Comparison of ENCODE assay signal across 9 cellular contexts in genomic region chr17:45129940-45130639, GRCh38. TPM values are rescaled to one million over a fixed set of nuclear protein-coding genes. Genes with fewer than 3 reads are reported as not detected.
DNase-seq lines count a peak whose midpoint lies in the region; ATAC-seq and TF ChIP-seq lines count a peak whose summit lies in the region.
"Had no signal": no experiment of that assay in that cellular context is flagged by ENCODE, and none has a peak within 500 bp of the region (broad histone marks: within the 10 kb centered on the region; RNA-seq: fewer than 3 reads in every experiment).

No MANE protein-coding gene starts in this region.

- H3K27ac Mint-ChIP-seq in mesothelial cell of epicardium (no peak overlapping the region), type B pancreatic cell (peak overlapping the region; percentile 62)
- no peak overlapping the region for H3K27ac Mint-ChIP-seq in activated CD8-positive, alpha-beta memory T cell treated with anti-CD3 and anti-CD28 coated beads, Interleukin-2, amount 10 ng/mL, durations not matched to agents 7 days and 5 days

- peak overlapping the region; percentile 64 to 77 for H3K9ac ChIP-seq in colonic mucosa (ENCODE audit: low read depth in 2 of 2, low read length in 2 of 2)

- H3K4me1 ChIP-seq in colonic mucosa: peaks cover 15% of the 10 kb centered on the region

- CTCF ChIA-PET in activated CD8-positive, alpha-beta memory T cell treated with anti-CD3 and anti-CD28 coated beads, Interleukin-2, amount 10 ng/mL, durations not matched to agents 7 days and 5 days (lab: Charles Lee): interaction anchor here (1.0 to 11.4 kb wide), 3 partner anchors 9 to 91 kb away, joined by 3 to 401 read pairs (median 4); no protein-coding TSS in a partner anchor

- peak overlapping the region; percentile 89 for H3K27ac ChIP-seq in colonic mucosa

- peak; percentile 59 for DNase-seq in activated effector memory CD4-positive, alpha-beta T cell treated with anti-CD3 and anti-CD28 coated beads, Interleukin-2, amount 50 U/mL, for 16 hours
- no peak for DNase-seq in activated effector memory CD4-positive, alpha-beta T cell treated with Interleukin-2 at 50 U/mL for 16 hours
- DNase-seq in colonic mucosa (peak; percentile 85), mesothelial cell of epicardium (ENCODE audit: low spot score in 2 of 2, unreplicated experiment in 2 of 2) (no peak), type B pancreatic cell (ENCODE audit: extremely low spot score, unreplicated experiment) (no peak), MG63 (no peak), NCI-H748 treated with DMSO at 0.1 percent for 48 hours (lab: John Stamatoyannopoulos, UW) (no peak)
- DNase-seq in activated CD8-positive, alpha-beta memory T cell treated with anti-CD3 and anti-CD28 coated beads, Interleukin-2, amount 10 ng/mL, durations not matched to agents 7 days and 5 days: no peak
- DNase-seq: T-helper 9 cell had no signal

- no peaks in the 10 kb centered on the region for H3K9me3 Mint-ChIP-seq in mesothelial cell of epicardium
- H3K9me3 Mint-ChIP-seq in type B pancreatic cell: no peaks in the 10 kb centered on the region
- H3K9me3 Mint-ChIP-seq in activated CD8-positive, alpha-beta memory T cell treated with anti-CD3 and anti-CD28 coated beads, Interleukin-2, amount 10 ng/mL, durations not matched to agents 7 days and 5 days (ENCODE audit: low read depth): no peaks in the 10 kb centered on the region

- no peak for ATAC-seq in activated CD8-positive, alpha-beta memory T cell treated with anti-CD3 and anti-CD28 coated beads, Interleukin-2, amount 10 ng/mL, durations not matched to agents 7 days and 5 days

- H3K36me3 Mint-ChIP-seq in mesothelial cell of epicardium: no peaks in the 10 kb centered on the region
- H3K36me3 Mint-ChIP-seq in type B pancreatic cell: peaks cover under 1% of the 10 kb centered on the region
- H3K36me3 Mint-ChIP-seq in activated CD8-positive, alpha-beta memory T cell treated with anti-CD3 and anti-CD28 coated beads, Interleukin-2, amount 10 ng/mL, durations not matched to agents 7 days and 5 days: no peaks in the 10 kb centered on the region

- TF ChIP-seq CTCF in colonic mucosa (IDR thresholded peaks at IDR 0.05): no peak
- TF ChIP-seq CTCF in mesothelial cell of epicardium (IDR thresholded peaks at IDR 0.05; ENCODE audit: unreplicated experiment): no peak
- TF ChIP-seq CTCF in type B pancreatic cell (conservative IDR thresholded peaks at IDR 0.05): no peak

- H3K27me3 Mint-ChIP-seq in mesothelial cell of epicardium (ENCODE audit: low read depth) (no peaks in the 10 kb centered on the region), type B pancreatic cell (no peaks in the 10 kb centered on the region)
- H3K27me3 Mint-ChIP-seq in activated CD8-positive, alpha-beta memory T cell treated with anti-CD3 and anti-CD28 coated beads, Interleukin-2, amount 10 ng/mL, durations not matched to agents 7 days and 5 days: peaks cover 9% of the 10 kb centered on the region

- H3K4me3 Mint-ChIP-seq in mesothelial cell of epicardium (peak overlapping the region; percentile 81), type B pancreatic cell (peak overlapping the region; percentile 79)
- H3K4me3 Mint-ChIP-seq in activated CD8-positive, alpha-beta memory T cell treated with anti-CD3 and anti-CD28 coated beads, Interleukin-2, amount 10 ng/mL, durations not matched to agents 7 days and 5 days: no peak overlapping the region

- no peaks in the 10 kb centered on the region for H3K36me3 ChIP-seq in colonic mucosa
- H3K36me3 ChIP-seq in MG63: peaks cover 4% of the 10 kb centered on the region; the same call in 1 of the 2 replicates

- intact Hi-C loops in colonic mucosa (cut with DNase I): loop anchor here (5.0 kb wide), 1 partner anchor 33 kb away; no protein-coding TSS in a partner anchor

- H3K4me3 ChIP-seq in colonic mucosa (no peak overlapping the region), MG63 (no peak overlapping the region)

- H3K9me3 ChIP-seq in colonic mucosa: no peaks in the 10 kb centered on the region
- H3K9me3 ChIP-seq in MG63: no peaks in the 10 kb centered on the region

- H3K27me3 ChIP-seq in colonic mucosa: no peaks in the 10 kb centered on the region
- no peaks in the 10 kb centered on the region for H3K27me3 ChIP-seq in MG63

- H3K4me1 Mint-ChIP-seq in mesothelial cell of epicardium (peaks cover 44% of the 10 kb centered on the region), type B pancreatic cell (ENCODE audit: unreplicated experiment) (peaks cover 19% of the 10 kb centered on the region)
- H3K4me1 Mint-ChIP-seq in activated CD8-positive, alpha-beta memory T cell treated with anti-CD3 and anti-CD28 coated beads, Interleukin-2, amount 10 ng/mL, durations not matched to agents 7 days and 5 days: peaks cover 6% of the 10 kb centered on the region

RNA-seq across cellular contexts. Expression of gene PLCD3, which starts 2.2 kb away (rescaled TPM):
- total RNA-seq in colonic mucosa (100 to 1,000 TPM; 300 to 312 TPM), mesothelial cell of epicardium (46.6 to 54.0 TPM (median 52.6 TPM) in 3 replicates), type B pancreatic cell (ENCODE audit: low replicate concordance) (45.8 and 56.1 TPM in 2 replicates)
- 9.4 and 13.3 TPM in 2 replicates for total RNA-seq in MG63 (2014; rRNA removed; shearing (Covaris generic); ENCODE audit: low replicate concordance)
- total RNA-seq in activated CD8-positive, alpha-beta memory T cell treated with anti-CD3 and anti-CD28 coated beads, Interleukin-2, amount 10 ng/mL, durations not matched to agents 7 days and 5 days: 1 to 10 TPM; 2.6 to 5.2 TPM

RNA-seq across cellular contexts. Expression of gene ACBD4, which starts 5.4 kb away (rescaled TPM):
- total RNA-seq in colonic mucosa (10 to 100 TPM; 13.0 to 16.6 TPM), mesothelial cell of epicardium (17.0 to 17.4 TPM (median 17.4 TPM) in 3 replicates), type B pancreatic cell (ENCODE audit: low replicate concordance) (9.8 and 11.5 TPM in 2 replicates)
- 2.7 and 5.0 TPM in 2 replicates for total RNA-seq in MG63 (2014; rRNA removed; shearing (Covaris generic); ENCODE audit: low replicate concordance)
- total RNA-seq in activated CD8-positive, alpha-beta memory T cell treated with anti-CD3 and anti-CD28 coated beads, Interleukin-2, amount 10 ng/mL, durations not matched to agents 7 days and 5 days: 10 to 100 TPM; 14.9 to 20.6 TPM

RNA-seq across cellular contexts. Expression of gene HEXIM1, which starts 18.2 kb away (rescaled TPM):
- total RNA-seq in colonic mucosa: 10 to 100 TPM; 37.0 to 38.4 TPM
- total RNA-seq in mesothelial cell of epicardium: 38.2 to 40.6 TPM (median 38.8 TPM) in 3 replicates
- 27.5 and 34.5 TPM in 2 replicates for total RNA-seq in type B pancreatic cell (ENCODE audit: low replicate concordance)
- 20.3 and 20.8 TPM in 2 replicates for total RNA-seq in MG63 (2014; rRNA removed; shearing (Covaris generic); ENCODE audit: low replicate concordance)
- total RNA-seq in activated CD8-positive, alpha-beta memory T cell treated with anti-CD3 and anti-CD28 coated beads, Interleukin-2, amount 10 ng/mL, durations not matched to agents 7 days and 5 days: 10 to 100 TPM; 40.2 to 42.4 TPM

RNA-seq across cellular contexts. Expression of gene HEXIM2, which starts 31.6 kb away (rescaled TPM):
- total RNA-seq in colonic mucosa (1 to 10 TPM; 7.2 to 8.1 TPM), mesothelial cell of epicardium (6.5 to 9.6 TPM (median 7.7 TPM) in 3 replicates), type B pancreatic cell (ENCODE audit: low replicate concordance) (5.3 and 11.5 TPM in 2 replicates)
- 20.6 and 34.3 TPM in 2 replicates for total RNA-seq in MG63 (2014; rRNA removed; shearing (Covaris generic); ENCODE audit: low replicate concordance)
- total RNA-seq in activated CD8-positive, alpha-beta memory T cell treated with anti-CD3 and anti-CD28 coated beads, Interleukin-2, amount 10 ng/mL, durations not matched to agents 7 days and 5 days: 1 to 10 TPM; 6.9 to 7.5 TPM

Comparison
In these comparisons a context has a peak if more than half of its experiments do, and no peak if none do; other contexts are left out.
1. DNase-seq: peak in activated effector memory CD4-positive, alpha-beta T cell treated with anti-CD3 and anti-CD28 coated beads, Interleukin-2, amount 50 U/mL, for 16 hours (single experiment) and colonic mucosa (single experiment); none in activated effector memory CD4-positive, alpha-beta T cell treated with Interleukin-2 at 50 U/mL for 16 hours (single experiment), mesothelial cell of epicardium (0 of 2), type B pancreatic cell (single experiment), MG63 (single experiment), NCI-H748 treated with DMSO at 0.1 percent for 48 hours (single experiment) and activated CD8-positive, alpha-beta memory T cell treated with anti-CD3 and anti-CD28 coated beads, Interleukin-2, amount 10 ng/mL, durations not matched to agents 7 days and 5 days (single experiment).